In the genomic region with DNA sequence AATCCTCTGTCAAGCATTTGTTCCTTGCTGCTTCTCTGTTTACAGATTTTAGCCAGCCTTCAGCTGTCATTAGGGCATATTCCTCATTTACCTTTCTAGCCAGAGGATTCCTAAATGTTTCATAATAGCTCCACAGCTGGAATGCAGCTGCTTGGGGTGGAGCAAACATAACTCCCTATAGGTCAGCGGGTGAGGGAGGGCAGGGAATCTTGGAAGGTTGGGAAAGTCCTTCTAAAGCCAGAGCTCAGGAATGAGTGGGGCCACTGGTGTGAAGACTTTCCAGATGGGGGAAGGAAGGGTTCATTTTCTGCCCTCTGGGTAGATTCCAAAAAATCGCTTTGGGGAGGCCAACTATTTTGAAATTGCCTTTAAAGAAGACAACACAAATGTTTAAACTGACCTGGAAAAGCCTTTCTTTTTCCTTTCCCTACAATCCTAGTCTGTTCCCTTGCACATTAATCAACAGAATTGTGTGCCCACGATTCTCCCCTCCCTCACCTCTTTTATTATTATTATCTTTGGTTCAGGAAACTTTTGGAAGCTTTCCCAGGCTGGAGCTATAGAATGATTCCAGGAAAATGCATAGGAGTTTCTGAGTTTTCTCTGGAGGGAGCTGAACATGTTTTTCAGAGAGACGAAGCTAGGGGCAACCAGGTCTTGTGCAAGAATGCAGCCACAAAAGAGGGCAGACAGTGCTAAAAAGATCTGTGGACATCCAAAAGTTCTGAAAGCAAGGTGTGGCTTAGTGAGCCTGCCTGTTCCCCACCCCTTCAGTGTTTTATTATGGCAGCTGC, we compare ENCODE assay signal across 8 cellular contexts. TPM values are rescaled to one million over a fixed set of nuclear protein-coding genes. Genes with fewer than 3 reads are reported as not detected.
DNase-seq lines count a peak whose midpoint lies in the region; ATAC-seq and TF ChIP-seq lines count a peak whose summit lies in the region.

No MANE protein-coding gene starts in this region.

- H4K20me1 ChIP-seq in osteoblast (ENCODE audit: insufficient read depth, low read length), result no peaks in the 10 kb centered on the region

- no peak for ATAC-seq in Panc1
- ATAC-seq in GM21447 (IDR thresholded peaks at IDR 0.05; ENCODE audit: unreplicated experiment), result no peak
- ATAC-seq in HG03521 (IDR thresholded peaks at IDR 0.05; ENCODE audit: unreplicated experiment), result no peak

- TF ChIP-seq CTCF in AG10803 (conservative IDR thresholded peaks at IDR 0.05; ENCODE audit: low read length), result no peak
- TF ChIP-seq CTCF in Panc1 (IDR thresholded peaks at IDR 0.05), result no peak
- TF ChIP-seq CTCF in fibroblast of pulmonary artery (IDR thresholded peaks at IDR 0.05; ENCODE audit: low read length, missing control alignments), result no peak
- no peak for TF ChIP-seq CTCF in osteoblast (IDR thresholded peaks at IDR 0.05; ENCODE audit: extremely low read depth, low read depth, low read length)

- in situ Hi-C loops in Panc1 (cut with HindIII; ENCODE audit: low pct_unique_long_range_greater_than_20kb, low sequenced_read_pairs), result no loop called here

- H3K9me3 ChIP-seq in Panc1 (ENCODE audit: control insufficient read depth, insufficient read depth, low read depth, low read length), result no peaks in the 10 kb centered on the region
- no peaks in the 10 kb centered on the region for H3K9me3 ChIP-seq in osteoblast (ENCODE audit: low read depth, low read length)

- H3K27ac ChIP-seq in Panc1 (ENCODE audit: low read length) (peak overlapping the region; percentile 99), osteoblast (ENCODE audit: low read depth, low read length) (peak overlapping the region; percentile 95)

- intact Hi-C loops in Panc1 (cut with micrococcal nuclease; ENCODE audit: unreplicated experiment), result no loop called here

- no peak overlapping the region for H2AFZ ChIP-seq in osteoblast (ENCODE audit: low read length)

- peak overlapping the region; percentile 22; the same call in 1 of the 2 replicates for H3K4me3 ChIP-seq in AG10803 (ENCODE audit: low read length)
- no peak overlapping the region for H3K4me3 ChIP-seq in Panc1 (ENCODE audit: low read depth in 2 of 2, low read length in 2 of 2)
- no peak overlapping the region for H3K4me3 ChIP-seq in fibroblast of pulmonary artery (replicated peaks; ENCODE audit: low read depth, low read length)
- H3K4me3 ChIP-seq in osteoblast (ENCODE audit: insufficient read depth, low read length), result no peak overlapping the region

- H3K36me3 ChIP-seq in Panc1 (ENCODE audit: control insufficient read depth, insufficient read depth, low read length), result no peaks in the 10 kb centered on the region
- H3K36me3 ChIP-seq in osteoblast (ENCODE audit: insufficient read depth, low read length), result no peaks in the 10 kb centered on the region

- peaks cover 72% of the 10 kb centered on the region for H3K4me1 ChIP-seq in Panc1 (ENCODE audit: control insufficient read depth, insufficient read depth, low read length)
- H3K4me1 ChIP-seq in osteoblast (ENCODE audit: insufficient read depth, low read length), result peaks cover 56% of the 10 kb centered on the region

- CTCF ChIA-PET in Panc1 (lab: Charles Lee), result interaction anchor here (0.5 to 0.7 kb wide), 3 partner anchors 15 to 131 kb away, joined by 3 to 8 read pairs (median 8); no protein-coding TSS in a partner anchor

- POLR2A ChIA-PET in Panc1 (lab: Charles Lee), result interaction anchor here (0.7 to 1.1 kb wide), 2 partner anchors 14 to 17 kb away, joined by 3 to 4 read pairs; a partner anchor contains a TSS

- peak; percentile 98 for DNase-seq in AG10803 (ENCODE audit: low read depth)
- DNase-seq in Panc1 (ENCODE audit: low read depth, low spot score), result no peak
- peak; percentile 92 for DNase-seq in fibroblast of pulmonary artery (ENCODE audit: low read depth)
- DNase-seq in osteoblast (ENCODE audit: insufficient read length, low spot score, missing footprints), result peak; percentile 53
- no peak for DNase-seq in NCI-H146 treated with DMSO at 0.1 percent for 48 hours (lab: John Stamatoyannopoulos, UW; ENCODE audit: unreplicated experiment)
- DNase-seq in NCI-H2029 treated with DMSO at 0.1 percent for 48 hours (lab: John Stamatoyannopoulos, UW), result no peak

- H3K79me2 ChIP-seq in osteoblast (ENCODE audit: insufficient read depth, low read length), result no peaks in the 10 kb centered on the region

- H3K27me3 ChIP-seq in Panc1 (ENCODE audit: control insufficient read depth, insufficient read depth, low read length), result no peaks in the 10 kb centered on the region
- H3K27me3 ChIP-seq in osteoblast (ENCODE audit: insufficient read depth, low read length), result no peaks in the 10 kb centered on the region

- BruUV-seq in Panc1 (replicated peaks; lab: Mats Ljungman, UMichigan), result no TSS peak

- peak overlapping the region; percentile 26 for H3K4me2 ChIP-seq in osteoblast (ENCODE audit: insufficient read depth, low read length)

RNA-seq across cellular contexts. Expression of a gene that starts 16.5 kb away (rescaled TPM):
- total RNA-seq in Panc1 (2021; ENCODE audit: unreplicated experiment) (83.3 TPM), osteoblast (19.4 and 26.4 TPM in 2 replicates)
- 118 TPM for polyA plus RNA-seq in Panc1 (2012; ENCODE audit: insufficient read length)

RNA-seq across cellular contexts. Expression of a gene that starts 53.1 kb away (rescaled TPM):
- 20.3 TPM for total RNA-seq in Panc1 (2021; ENCODE audit: unreplicated experiment)
- polyA plus RNA-seq in Panc1 (2012; ENCODE audit: insufficient read length), result 9.4 TPM
- 15.9 and 16.6 TPM in 2 replicates for total RNA-seq in osteoblast

Comparison
In these comparisons a context has a peak if more than half of its experiments do, and no peak if none do; other contexts are left out.
1. DNase-seq: peak in AG10803 (single experiment), fibroblast of pulmonary artery (single experiment) and osteoblast (single experiment); none in Panc1 (single experiment), NCI-H146 treated with DMSO at 0.1 percent for 48 hours (single experiment) and NCI-H2029 treated with DMSO at 0.1 percent for 48 hours (single experiment).